In genomic region chr1:2115008-2115921, GRCh38 we compare ENCODE assay signal across 1 cellular context.
TF ChIP-seq lines count a peak whose summit lies in the region.

No MANE protein-coding gene starts in this region.

TF ChIP-seq in GM23338, 12 proteins besides CTCF, POLR2A, EP300 and RAD21 (continued from another document):
- TF ChIP-seq ZNF462 (CRISPR knock-in tag; IDR thresholded peaks at IDR 0.05) (no peak), REST (IDR thresholded peaks at IDR 0.05; ENCODE audit: unreplicated experiment) (no peak), ZNF114 (CRISPR knock-in tag; IDR thresholded peaks at IDR 0.05) (no peak)
TF ChIP-seq in GM23338: peak in this region for 0.
